1 cellular context compared by ENCODE assay signal in genomic region chr3:157182879-157183278, GRCh38.
TF ChIP-seq lines count a peak whose summit lies in the region.

No MANE protein-coding gene starts in this region.

TF ChIP-seq in HepG2, 621 proteins besides CTCF, POLR2A, EP300 and RAD21:
- TF ChIP-seq GMEB2 (CRISPR knock-in tag; IDR thresholded peaks at IDR 0.05; ENCODE audit: low read depth) (no peak), CSRNP2 (CRISPR knock-in tag; conservative IDR thresholded peaks at IDR 0.05; ENCODE audit: low read depth) (no peak), ZNF770 (CRISPR knock-in tag; IDR thresholded peaks at IDR 0.05) (no peak), HMG20A (CRISPR knock-in tag; IDR thresholded peaks at IDR 0.05; ENCODE audit: borderline replicate concordance) (no peak), KAT2B (IDR thresholded peaks at IDR 0.05; ENCODE audit: borderline replicate concordance, low read depth, low read length) (no peak), ZFP82 (CRISPR knock-in tag; IDR thresholded peaks at IDR 0.05; ENCODE audit: borderline replicate concordance) (no peak), HMGXB3 (CRISPR knock-in tag; IDR thresholded peaks at IDR 0.05; ENCODE audit: borderline replicate concordance) (no peak), ZBTB21 (CRISPR knock-in tag; IDR thresholded peaks at IDR 0.05) (no peak), NFKBIZ (CRISPR knock-in tag; IDR thresholded peaks at IDR 0.05) (no peak), HES4 (CRISPR knock-in tag; IDR thresholded peaks at IDR 0.05; ENCODE audit: borderline replicate concordance) (no peak), MXI1 (IDR thresholded peaks at IDR 0.05; ENCODE audit: borderline replicate concordance, low read depth, low read length) (no peak), HNRNPH1 (optimal IDR thresholded peaks at IDR 0.05; ENCODE audit: low read depth, low read length) (no peak)
